In the genomic region with DNA sequence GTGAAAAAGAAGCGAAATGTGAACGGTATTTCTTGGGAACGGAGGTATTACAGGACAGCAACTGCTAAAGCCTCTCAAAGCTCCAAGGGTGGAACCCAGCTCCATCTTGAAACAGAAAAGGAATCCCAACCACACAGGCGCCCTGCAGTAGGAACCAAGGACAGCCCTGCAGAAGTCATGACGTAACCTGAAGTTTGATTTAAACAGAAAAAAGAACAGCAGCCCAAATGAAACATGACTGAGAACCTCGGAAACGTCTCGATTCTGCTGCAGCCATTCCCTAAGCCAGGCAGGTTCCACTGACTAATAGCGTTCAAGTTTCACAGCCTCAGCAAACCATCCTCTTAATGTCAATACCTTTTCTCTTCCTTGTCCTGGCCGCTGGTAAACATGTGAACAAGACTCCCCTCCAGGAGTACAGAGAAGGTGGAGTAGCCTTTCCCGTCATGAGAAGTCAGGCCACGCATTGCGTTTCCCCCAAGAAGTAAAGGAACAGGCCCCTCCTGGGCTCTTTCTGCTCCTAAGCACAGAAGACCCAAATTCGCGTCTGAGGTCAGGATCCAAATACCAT, we compare ENCODE assay signal across 1 cellular context.
TF ChIP-seq lines count a peak whose summit lies in the region.

No MANE protein-coding gene starts in this region.

TF ChIP-seq in endothelial cell of umbilical vein, 7 proteins besides CTCF, POLR2A, EP300 and RAD21 (continued from another document):
- TF ChIP-seq, protein P1, sequence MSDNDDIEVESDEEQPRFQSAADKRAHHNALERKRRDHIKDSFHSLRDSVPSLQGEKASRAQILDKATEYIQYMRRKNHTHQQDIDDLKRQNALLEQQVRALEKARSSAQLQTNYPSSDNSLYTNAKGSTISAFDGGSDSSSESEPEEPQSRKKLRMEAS (IDR thresholded peaks at IDR 0.05; ENCODE audit: insufficient read depth, insufficient read length), result no peak
